ENCODE assay signal across 9 cellular contexts in the genomic region with DNA sequence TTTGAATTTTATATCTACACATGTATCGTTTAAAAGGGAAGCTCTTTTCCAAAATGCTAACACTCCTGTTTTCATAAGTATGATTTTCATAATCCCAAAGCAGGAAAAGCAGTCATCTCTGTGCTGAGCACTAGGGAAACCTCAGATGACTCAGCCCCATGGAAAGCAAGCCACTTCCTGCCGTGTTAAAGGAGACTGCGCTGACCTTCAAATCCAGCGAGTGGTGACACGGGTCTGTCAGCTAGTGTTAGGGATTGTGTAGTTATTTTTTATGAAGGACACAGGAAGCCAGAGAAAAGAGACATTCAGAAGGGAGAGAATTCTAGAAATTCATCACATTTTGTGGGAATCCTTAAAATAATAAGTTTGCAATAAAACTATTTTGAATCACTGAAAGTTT. TPM values are rescaled to one million over a fixed set of nuclear protein-coding genes. Genes with fewer than 3 reads are reported as not detected.
DNase-seq lines count a peak whose midpoint lies in the region; ATAC-seq and TF ChIP-seq lines count a peak whose summit lies in the region.
"Had no signal": no experiment of that assay in that cellular context is flagged by ENCODE, and none has a peak within 500 bp of the region (broad histone marks: within the 10 kb centered on the region; RNA-seq: fewer than 3 reads in every experiment).

No MANE protein-coding gene starts in this region.

- peak overlapping the region; percentile 0; the same call in 1 of the 2 replicates for H3K27ac ChIP-seq in HCT116 (ENCODE audit: low read depth, low read length)
- H3K27ac ChIP-seq in RWPE2 (ENCODE audit: poor library complexity, severe bottlenecking), result peak overlapping the region; percentile 88
- H3K27ac ChIP-seq in prostate gland, result no peak overlapping the region
- H3K27ac ChIP-seq: KMS-11 had no signal

- ATAC-seq in HCT116 (peak; percentile 86), RWPE2 (ENCODE audit: low read depth) (peak; percentile 89), omental fat pad (ENCODE audit: low FRiP score) (peak; percentile 21), GM19452 (IDR thresholded peaks at IDR 0.05; ENCODE audit: unreplicated experiment) (no peak)

- H3K27me3 ChIP-seq in HCT116 (ENCODE audit: insufficient read depth, low read length), result no peaks in the 10 kb centered on the region
- no peaks in the 10 kb centered on the region for H3K27me3 ChIP-seq in RWPE2 (ENCODE audit: insufficient read depth, poor library complexity, severe bottlenecking)
- no peaks in the 10 kb centered on the region for H3K27me3 ChIP-seq in prostate gland (replicated peaks; ENCODE audit: insufficient read depth)

- peak; percentile 47 for DNase-seq in HCT116 (ENCODE audit: low read depth, low spot score)
- DNase-seq in RWPE2 (ENCODE audit: low spot score), result peak; percentile 72
- DNase-seq in epithelial cell of esophagus (ENCODE audit: low read depth), result peak; percentile 91
- peak; percentile 25 for DNase-seq in omental fat pad (ENCODE audit: low spot score)
- no peak for DNase-seq in putamen (ENCODE audit: low spot score)
- no peak for DNase-seq in DMS 273 treated with DMSO at 0.1 percent for 48 hours (lab: John Stamatoyannopoulos, UW)
- DNase-seq in prostate gland (ENCODE audit: low spot score), result no peak

- H3K4me3 ChIP-seq in HCT116 (replicated peaks in 1 of 2; ENCODE audit: low read depth in 1 of 2, low read length in 2 of 2), result no peak overlapping the region
- H3K4me3 ChIP-seq in RWPE2 (ENCODE audit: severe bottlenecking), result no peak overlapping the region
- H3K4me3 ChIP-seq in epithelial cell of esophagus (ENCODE audit: low read length), result no peak overlapping the region
- H3K4me3 ChIP-seq in prostate gland, result no peak overlapping the region

- TF ChIP-seq RAD21 in HCT116 (IDR thresholded peaks at IDR 0.05; ENCODE audit: low read depth), result no peak

- no peak for TF ChIP-seq CTCF in HCT116 (IDR thresholded peaks at IDR 0.05 in 2 of 3, conservative IDR thresholded peaks at IDR 0.05 in 1 of 3; ENCODE audit: borderline replicate concordance in 1 of 3, insufficient read depth in 1 of 3, low read depth in 2 of 3, low read length in 2 of 3)
- peak; percentile 10 for TF ChIP-seq CTCF in RWPE2 (IDR thresholded peaks at IDR 0.05; ENCODE audit: poor library complexity, severe bottlenecking)
- TF ChIP-seq CTCF in epithelial cell of esophagus (IDR thresholded peaks at IDR 0.05; ENCODE audit: insufficient read depth, low read depth, low read length, missing control alignments), result no peak
- no peak for TF ChIP-seq CTCF in omental fat pad (IDR thresholded peaks at IDR 0.05)
- no peak for TF ChIP-seq CTCF in prostate gland (IDR thresholded peaks at IDR 0.05)

- CTCF ChIA-PET in HCT116 (lab: Charles Lee), result interaction anchor here (0.9 kb wide), 1 partner anchor 451 kb away, joined by 3 read pairs; no protein-coding TSS in a partner anchor

- 42% methylated on average over 5 of the region's 5 CpGs for WGBS in prostate gland

- POLR2A ChIA-PET in HCT116 (lab: Charles Lee), result interaction anchor here (1.0 to 1.5 kb wide), 2 partner anchors 13 to 15 kb away, joined by 3 read pairs; no protein-coding TSS in a partner anchor

- H4K20me1 ChIP-seq in HCT116 (ENCODE audit: insufficient read depth), result no peaks in the 10 kb centered on the region

- H3K4me1 ChIP-seq in HCT116 (ENCODE audit: control insufficient read depth in 1 of 2, insufficient read depth in 2 of 2, low read length in 2 of 2) (peaks cover 23 to 57% of the 10 kb centered on the region in 2 experiments), RWPE2 (ENCODE audit: insufficient read depth, poor library complexity, severe bottlenecking) (peaks cover 49% of the 10 kb centered on the region), prostate gland (replicated peaks) (no peaks in the 10 kb centered on the region)

- H3K9me3 ChIP-seq in HCT116 (ENCODE audit: control insufficient read depth in 1 of 2, insufficient read depth in 1 of 2, low read depth in 1 of 2, low read length in 2 of 2) (no peaks in the 10 kb centered on the region), RWPE2 (ENCODE audit: severe bottlenecking) (no peaks in the 10 kb centered on the region), prostate gland (no peaks in the 10 kb centered on the region)

- H3K36me3 ChIP-seq in HCT116 (ENCODE audit: control insufficient read depth in 1 of 2, insufficient read depth in 2 of 2, low read length in 2 of 2), result no peaks in the 10 kb centered on the region
- no peaks in the 10 kb centered on the region for H3K36me3 ChIP-seq in RWPE2 (ENCODE audit: low read depth)
- no peaks in the 10 kb centered on the region for H3K36me3 ChIP-seq in prostate gland

- RAD21 ChIA-PET in HCT116 (lab: Charles Lee; ENCODE audit: low non-redundant PET in 1 of 2, low total read pairs in 2 of 2, uncharacterized antibody in 2 of 2, unreplicated experiment in 2 of 2), result no interaction called here

- H3K79me2 ChIP-seq in HCT116 (ENCODE audit: insufficient read depth, low read length), result no peaks in the 10 kb centered on the region

- BruUV-seq in HCT116 (replicated peaks; lab: Mats Ljungman, UMichigan), result no TSS peak

- TF ChIP-seq POLR2A in HCT116 (IDR thresholded peaks at IDR 0.05; ENCODE audit: borderline replicate concordance, extremely low read depth, insufficient read depth, insufficient read length), result no peak
- no peak for TF ChIP-seq POLR2A in prostate gland (IDR thresholded peaks at IDR 0.05)

- no peak overlapping the region for H2AFZ ChIP-seq in HCT116 (ENCODE audit: low read depth, low read length, poor library complexity, severe bottlenecking)

- H3K9me2 ChIP-seq in HCT116 (ENCODE audit: insufficient read depth), result no peaks in the 10 kb centered on the region

- H3K9ac ChIP-seq in HCT116 (ENCODE audit: low read length), result peak overlapping the region; percentile 31
- H3K9ac ChIP-seq: KMS-11 had no signal

- H3K4me2 ChIP-seq in HCT116 (ENCODE audit: low read length), result peak overlapping the region; percentile 52
- H3K4me2 ChIP-seq: KMS-11 had no signal

- intact Hi-C loops in HCT116 (cut with micrococcal nuclease) (loop anchor here (10.0 kb wide), 1 partner anchor 212 kb away; a partner anchor contains a TSS), prostate gland (cut with DNase I) (no loop called here)

TF ChIP-seq in HCT116, 20 proteins besides CTCF, POLR2A, EP300 and RAD21:
- peak; percentile 85 for TF ChIP-seq FOSL1 (IDR thresholded peaks at IDR 0.05; ENCODE audit: low read depth)
- TF ChIP-seq, protein P1, sequence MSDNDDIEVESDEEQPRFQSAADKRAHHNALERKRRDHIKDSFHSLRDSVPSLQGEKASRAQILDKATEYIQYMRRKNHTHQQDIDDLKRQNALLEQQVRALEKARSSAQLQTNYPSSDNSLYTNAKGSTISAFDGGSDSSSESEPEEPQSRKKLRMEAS (IDR thresholded peaks at IDR 0.05), result peak; percentile 47; the same call in 1 of the 2 replicates
- 0 out of 2 replicates have a peak, but pooled peaks have one; percentile 26 for TF ChIP-seq SRF (IDR thresholded peaks at IDR 0.05; ENCODE audit: low read depth)
- peak; percentile 23; the same call in 1 of the 2 replicates for TF ChIP-seq CEBPB (IDR thresholded peaks at IDR 0.05; ENCODE audit: low read depth)
- TF ChIP-seq, protein P2, sequence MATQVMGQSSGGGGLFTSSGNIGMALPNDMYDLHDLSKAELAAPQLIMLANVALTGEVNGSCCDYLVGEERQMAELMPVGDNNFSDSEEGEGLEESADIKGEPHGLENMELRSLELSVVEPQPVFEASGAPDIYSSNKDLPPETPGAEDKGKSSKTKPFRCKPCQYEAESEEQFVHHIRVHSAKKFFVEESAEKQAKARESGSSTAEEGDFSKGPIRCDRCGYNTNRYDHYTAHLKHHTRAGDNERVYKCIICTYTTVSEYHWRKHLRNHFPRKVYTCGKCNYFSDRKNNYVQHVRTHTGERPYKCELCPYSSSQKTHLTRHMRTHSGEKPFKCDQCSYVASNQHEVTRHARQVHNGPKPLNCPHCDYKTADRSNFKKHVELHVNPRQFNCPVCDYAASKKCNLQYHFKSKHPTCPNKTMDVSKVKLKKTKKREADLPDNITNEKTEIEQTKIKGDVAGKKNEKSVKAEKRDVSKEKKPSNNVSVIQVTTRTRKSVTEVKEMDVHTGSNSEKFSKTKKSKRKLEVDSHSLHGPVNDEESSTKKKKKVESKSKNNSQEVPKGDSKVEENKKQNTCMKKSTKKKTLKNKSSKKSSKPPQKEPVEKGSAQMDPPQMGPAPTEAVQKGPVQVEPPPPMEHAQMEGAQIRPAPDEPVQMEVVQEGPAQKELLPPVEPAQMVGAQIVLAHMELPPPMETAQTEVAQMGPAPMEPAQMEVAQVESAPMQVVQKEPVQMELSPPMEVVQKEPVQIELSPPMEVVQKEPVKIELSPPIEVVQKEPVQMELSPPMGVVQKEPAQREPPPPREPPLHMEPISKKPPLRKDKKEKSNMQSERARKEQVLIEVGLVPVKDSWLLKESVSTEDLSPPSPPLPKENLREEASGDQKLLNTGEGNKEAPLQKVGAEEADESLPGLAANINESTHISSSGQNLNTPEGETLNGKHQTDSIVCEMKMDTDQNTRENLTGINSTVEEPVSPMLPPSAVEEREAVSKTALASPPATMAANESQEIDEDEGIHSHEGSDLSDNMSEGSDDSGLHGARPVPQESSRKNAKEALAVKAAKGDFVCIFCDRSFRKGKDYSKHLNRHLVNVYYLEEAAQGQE (IDR thresholded peaks at IDR 0.05; ENCODE audit: low read depth), result no peak
- no peak for TF ChIP-seq CBX3 (IDR thresholded peaks at IDR 0.05; ENCODE audit: low read depth)
- no peak for TF ChIP-seq EZH2 (IDR thresholded peaks at IDR 0.05)
- no peak for TF ChIP-seq ZNF274 (IDR thresholded peaks at IDR 0.05; ENCODE audit: low read depth, low read length)
- no peak for TF ChIP-seq EZH2phosphoT487 (IDR thresholded peaks at IDR 0.05; ENCODE audit: borderline replicate concordance)
- TF ChIP-seq EGR1 (IDR thresholded peaks at IDR 0.05; ENCODE audit: low read depth), result no peak
- TF ChIP-seq SP1 (IDR thresholded peaks at IDR 0.05; ENCODE audit: low read depth), result peak; percentile 78
- TF ChIP-seq JUND (IDR thresholded peaks at IDR 0.05), result peak; percentile 80
- TF ChIP-seq POLR2AphosphoS5 (IDR thresholded peaks at IDR 0.05; ENCODE audit: low read depth, low read length), result peak; percentile 50; the same call in 1 of the 2 replicates

RNA-seq across cellular contexts. Expression of a gene that starts 57.0 kb away (rescaled TPM):
- total RNA-seq in HCT116 (2021; ENCODE audit: unreplicated experiment), result 0.07 TPM
- not detected in 2 replicates for polyA plus RNA-seq in HCT116 (2012)
- 100 to 1,000 TPM in 3 of 4 donors, 10 to 100 TPM in 1; 43.8 to 227 (median 140) TPM for total RNA-seq in omental fat pad
- total RNA-seq in prostate gland, result 10 to 100 TPM; 13.9 to 31.1 TPM

Comparison
In these comparisons a context has a peak if more than half of its experiments do, and no peak if none do; other contexts are left out.
1. DNase-seq: peak in HCT116 (single experiment), RWPE2 (single experiment), epithelial cell of esophagus (single experiment) and omental fat pad (single experiment); none in putamen (single experiment), DMS 273 treated with DMSO at 0.1 percent for 48 hours (single experiment) and prostate gland (single experiment).
2. H3K27ac ChIP-seq: peak in HCT116 (single experiment) and RWPE2 (single experiment); none in prostate gland (0 of 2).
3. RNA of a gene that starts 57.0 kb away (total RNA-seq): 43.8 to 227 TPM in omental fat pad and 13.9 to 31.1 TPM in prostate gland; 0.07 TPM in HCT116 (single experiment); every median in the first group is over 10 times any median in the second.